In genomic region chr16:73047536-73048291, GRCh38 we compare ENCODE assay signal across 8 cellular contexts. TPM values are rescaled to one million over a fixed set of nuclear protein-coding genes. Genes with fewer than 3 reads are reported as not detected.
DNase-seq lines count a peak whose midpoint lies in the region; ATAC-seq and TF ChIP-seq lines count a peak whose summit lies in the region.

A gene with protein sequence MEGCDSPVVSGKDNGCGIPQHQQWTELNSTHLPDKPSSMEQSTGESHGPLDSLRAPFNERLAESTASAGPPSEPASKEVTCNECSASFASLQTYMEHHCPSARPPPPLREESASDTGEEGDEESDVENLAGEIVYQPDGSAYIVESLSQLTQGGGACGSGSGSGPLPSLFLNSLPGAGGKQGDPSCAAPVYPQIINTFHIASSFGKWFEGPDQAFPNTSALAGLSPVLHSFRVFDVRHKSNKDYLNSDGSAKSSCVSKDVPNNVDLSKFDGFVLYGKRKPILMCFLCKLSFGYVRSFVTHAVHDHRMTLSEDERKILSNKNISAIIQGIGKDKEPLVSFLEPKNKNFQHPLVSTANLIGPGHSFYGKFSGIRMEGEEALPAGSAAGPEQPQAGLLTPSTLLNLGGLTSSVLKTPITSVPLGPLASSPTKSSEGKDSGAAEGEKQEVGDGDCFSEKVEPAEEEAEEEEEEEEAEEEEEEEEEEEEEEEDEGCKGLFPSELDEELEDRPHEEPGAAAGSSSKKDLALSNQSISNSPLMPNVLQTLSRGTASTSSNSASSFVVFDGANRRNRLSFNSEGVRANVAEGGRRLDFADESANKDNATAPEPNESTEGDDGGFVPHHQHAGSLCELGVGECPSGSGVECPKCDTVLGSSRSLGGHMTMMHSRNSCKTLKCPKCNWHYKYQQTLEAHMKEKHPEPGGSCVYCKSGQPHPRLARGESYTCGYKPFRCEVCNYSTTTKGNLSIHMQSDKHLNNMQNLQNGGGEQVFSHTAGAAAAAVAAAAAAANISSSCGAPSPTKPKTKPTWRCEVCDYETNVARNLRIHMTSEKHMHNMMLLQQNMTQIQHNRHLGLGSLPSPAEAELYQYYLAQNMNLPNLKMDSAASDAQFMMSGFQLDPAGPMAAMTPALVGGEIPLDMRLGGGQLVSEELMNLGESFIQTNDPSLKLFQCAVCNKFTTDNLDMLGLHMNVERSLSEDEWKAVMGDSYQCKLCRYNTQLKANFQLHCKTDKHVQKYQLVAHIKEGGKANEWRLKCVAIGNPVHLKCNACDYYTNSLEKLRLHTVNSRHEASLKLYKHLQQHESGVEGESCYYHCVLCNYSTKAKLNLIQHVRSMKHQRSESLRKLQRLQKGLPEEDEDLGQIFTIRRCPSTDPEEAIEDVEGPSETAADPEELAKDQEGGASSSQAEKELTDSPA (N-terminal part only) (minus strand): TSS chr16:73048128. CDS start chr16:72960145, 87,983 bp downstream.

- peaks cover 76% of the 10 kb centered on the region for H3K4me1 ChIP-seq in HUES6 (ENCODE audit: control insufficient read depth, insufficient read depth, low read length)
- peaks cover 38% of the 10 kb centered on the region for H3K4me1 ChIP-seq in mucosa of descending colon (ENCODE audit: low read depth)
- H3K4me1 ChIP-seq in upper lobe of left lung, result peaks cover 35 to 66% (median 43%) of the 10 kb centered on the region in 4 donors

- TF ChIP-seq CTCF in WI38 (IDR thresholded peaks at IDR 0.05; ENCODE audit: low read depth, low read length) (no peak), mucosa of descending colon (IDR thresholded peaks at IDR 0.05) (no peak), upper lobe of left lung (IDR thresholded peaks at IDR 0.05) (peak in 1 of 6 experiments; percentile 6)

- H3K9ac ChIP-seq in HUES6 (ENCODE audit: low read length), result peak within 1 kb of the TSS; percentile 71

- WGBS in upper lobe of left lung, 2 donors, result 0 to 9% methylated on average over 3 to 40 of the region's 64 CpGs

- TF ChIP-seq EP300 in upper lobe of left lung (IDR thresholded peaks at IDR 0.05), result no peak

- H3K4me3 ChIP-seq in HUES6 (ENCODE audit: low read depth, low read length), result peak within 1 kb of the TSS; percentile 66
- H3K4me3 ChIP-seq in WI38 (ENCODE audit: low read depth, low read length), result peak within 1 kb of the TSS; percentile 79
- H3K4me3 ChIP-seq in mucosa of descending colon, result peak within 1 kb of the TSS; percentile 61
- H3K4me3 ChIP-seq in upper lobe of left lung, result peak within 1 kb of the TSS; percentile 66 to 83 (median 76)

- ATAC-seq in GM21528 (IDR thresholded peaks at IDR 0.05; ENCODE audit: low FRiP score, unreplicated experiment), result peak; percentile 84
- ATAC-seq in mucosa of descending colon, result peak; percentile 74
- ATAC-seq in upper lobe of left lung (ENCODE audit: low FRiP score in 2 of 2), result peak; percentile 67 to 87

- no peaks in the 10 kb centered on the region for H3K9me3 ChIP-seq in HUES6 (ENCODE audit: control insufficient read depth, insufficient read depth, low read depth, low read length)
- no peaks in the 10 kb centered on the region for H3K9me3 ChIP-seq in mucosa of descending colon
- no peaks in the 10 kb centered on the region for H3K9me3 ChIP-seq in upper lobe of left lung

- H3K27ac ChIP-seq in HUES6 (ENCODE audit: low read depth, low read length) (no peak within 1 kb of the TSS; the same call in 1 of the 2 replicates), epithelial cell of prostate (peak within 1 kb of the TSS; percentile 87), upper lobe of left lung (peak within 1 kb of the TSS; percentile 93 to 98 (median 94))

- intact Hi-C loops in mucosa of descending colon (cut with DNase I, micrococcal nuclease), result no loop called here

- TF ChIP-seq POLR2A in upper lobe of left lung (IDR thresholded peaks at IDR 0.05), result peak in 3 of 4 donors; percentile 4 to 43 (median 15)

- no peaks in the 10 kb centered on the region for H3K36me3 ChIP-seq in HUES6 (ENCODE audit: control insufficient read depth, insufficient read depth, low read length)
- no peaks in the 10 kb centered on the region for H3K36me3 ChIP-seq in mucosa of descending colon (ENCODE audit: low read depth)
- no peaks in the 10 kb centered on the region for H3K36me3 ChIP-seq in upper lobe of left lung

- peak; percentile 20 for DNase-seq in NCI-H1694 treated with DMSO at 0.1 percent for 48 hours (lab: John Stamatoyannopoulos, UW)
- DNase-seq in NCI-H1694 (lab: John Stamatoyannopoulos, UW), result no peak
- no peak for DNase-seq in epithelial cell of prostate (ENCODE audit: low read depth, low spot score)
- peak; percentile 81 to 86 (median 83) for DNase-seq in mucosa of descending colon
- DNase-seq in upper lobe of left lung, result peak; percentile 78 to 94

- H3K27me3 ChIP-seq in HUES6 (ENCODE audit: control insufficient read depth, insufficient read depth, low read length), result peaks cover 95% of the 10 kb centered on the region
- no peaks in the 10 kb centered on the region for H3K27me3 ChIP-seq in upper lobe of left lung

RNA-seq across cellular contexts. Expression of the gene that starts here (rescaled TPM):
- 10 to 100 TPM; 13.8 to 36.0 (median 15.5) TPM for total RNA-seq in mucosa of descending colon
- total RNA-seq in upper lobe of left lung, result 10 to 100 TPM; 22.4 to 40.3 (median 27.0) TPM

Comparison
In these comparisons a context has a peak if more than half of its experiments do, and no peak if none do; other contexts are left out.
1. DNase-seq: peak in NCI-H1694 treated with DMSO at 0.1 percent for 48 hours (single experiment), mucosa of descending colon (3 of 3) and upper lobe of left lung (2 of 2); none in NCI-H1694 (single experiment) and epithelial cell of prostate (single experiment).
2. Peak in every context shown above with its lines, with median percentiles within 50 percentile points of each other: ATAC-seq and H3K4me3 ChIP-seq.